In the genomic region with DNA sequence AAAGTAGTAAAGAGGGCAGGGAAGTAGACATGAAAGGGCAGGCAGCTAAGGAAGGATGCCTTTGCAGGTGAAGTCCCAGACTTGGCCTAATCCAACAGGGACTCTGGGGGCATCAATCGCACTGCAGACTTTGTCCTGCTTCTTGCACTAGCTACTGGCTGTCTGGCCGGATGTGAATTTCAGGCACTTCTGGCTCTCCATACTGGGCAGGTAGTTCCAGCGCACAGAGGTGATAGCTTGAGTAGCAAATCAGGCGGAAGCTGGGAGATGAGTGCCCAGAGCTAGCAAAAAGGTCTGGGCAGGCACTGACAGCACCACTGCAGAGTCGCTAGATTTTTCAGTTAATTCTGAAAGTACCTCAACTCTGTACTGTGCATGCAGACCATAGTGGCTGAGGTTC, we compare ENCODE assay signal across 16 cellular contexts. TPM values are rescaled to one million over a fixed set of nuclear protein-coding genes. Genes with fewer than 3 reads are reported as not detected.
DNase-seq lines count a peak whose midpoint lies in the region; ATAC-seq and TF ChIP-seq lines count a peak whose summit lies in the region.
"Had no signal": no experiment of that assay in that cellular context is flagged by ENCODE, and none has a peak within 500 bp of the region (broad histone marks: within the 10 kb centered on the region; RNA-seq: fewer than 3 reads in every experiment).

No MANE protein-coding gene starts in this region.

- TF ChIP-seq EP300 in transverse colon (IDR thresholded peaks at IDR 0.05; ENCODE audit: low read depth) (no peak), gastroesophageal sphincter (IDR thresholded peaks at IDR 0.05) (no peak)

- BruUV-seq in mammary epithelial cell (replicated peaks; lab: Mats Ljungman, UMichigan) = no TSS peak

- H3K4me1 Mint-ChIP-seq in activated CD8-positive, alpha-beta memory T cell treated with anti-CD3 and anti-CD28 coated beads, Interleukin-2, amount 10 ng/mL, durations not matched to agents 7 days and 5 days = peaks cover 16% of the 10 kb centered on the region

- dilution Hi-C loops in mammary epithelial cell (cut with HindIII; ENCODE audit: low sequenced_read_pairs) = no loop called here

- intact Hi-C loops in mammary epithelial cell (cut with micrococcal nuclease) = loop anchor here (5.0 kb wide), 1 partner anchor 397 kb away; a partner anchor contains a TSS
- intact Hi-C loops in transverse colon (cut with DNase I; ENCODE audit: low total_unique reads) = no loop called here

- TF ChIP-seq POLR2A in transverse colon (IDR thresholded peaks at IDR 0.05) = no peak
- TF ChIP-seq POLR2A in gastroesophageal sphincter (IDR thresholded peaks at IDR 0.05) = no peak

- no peak for TF ChIP-seq CTCF in mammary epithelial cell (conservative IDR thresholded peaks at IDR 0.05 in 1 of 2, IDR thresholded peaks at IDR 0.05 in 1 of 2; ENCODE audit: extremely low read depth in 1 of 2, insufficient read depth in 1 of 2, low read depth in 1 of 2, low read length in 2 of 2)
- no peak for TF ChIP-seq CTCF in transverse colon (IDR thresholded peaks at IDR 0.05)
- no peak for TF ChIP-seq CTCF in gastroesophageal sphincter (IDR thresholded peaks at IDR 0.05)

- no peaks in the 10 kb centered on the region for H3K36me3 Mint-ChIP-seq in activated CD8-positive, alpha-beta memory T cell treated with anti-CD3 and anti-CD28 coated beads, Interleukin-2, amount 10 ng/mL, durations not matched to agents 7 days and 5 days
- H3K36me3 Mint-ChIP-seq: activated naive CD8-positive, alpha-beta T cell treated with anti-CD3 and anti-CD28 coated beads for 36 hours; CD8-positive, alpha-beta T cell had no signal

- CTCF ChIA-PET in activated CD8-positive, alpha-beta memory T cell treated with anti-CD3 and anti-CD28 coated beads, Interleukin-2, amount 10 ng/mL, durations not matched to agents 7 days and 5 days (lab: Charles Lee) = interaction anchor here (1.5 kb wide), 1 partner anchor 185 kb away, joined by 4 read pairs; no protein-coding TSS in a partner anchor
- CTCF ChIA-PET in mammary epithelial cell (lab: Charles Lee; ENCODE audit: low non-redundant PET) = no interaction called here

- H3K4me3 ChIP-seq in mammary epithelial cell (replicated peaks in 1 of 3; ENCODE audit: insufficient read depth in 1 of 3, low read depth in 2 of 3, low read length in 3 of 3) (no peak overlapping the region), mucosa of stomach (ENCODE audit: low read length) (no peak overlapping the region), transverse colon (peak overlapping the region in 1 of 4 donors; percentile 80), gastroesophageal sphincter (no peak overlapping the region)

- peak overlapping the region; percentile 93 for H3K4me2 ChIP-seq in mammary epithelial cell (ENCODE audit: insufficient read depth, low read depth, low read length)

- in situ Hi-C loops in mammary epithelial cell (cut with MboI; ENCODE audit: low sequenced_read_pairs in 2 of 2) (no loop called here), transverse colon (cut with MboI; ENCODE audit: low pct_ligation_motif_present in 1 of 4, low pct_unique_long_range_greater_than_20kb in 1 of 4, low sequenced_read_pairs in 3 of 4) (no loop called here)

- no peaks in the 10 kb centered on the region for H3K9me3 Mint-ChIP-seq in activated CD8-positive, alpha-beta memory T cell treated with anti-CD3 and anti-CD28 coated beads, Interleukin-2, amount 10 ng/mL, durations not matched to agents 7 days and 5 days (ENCODE audit: low read depth)
- H3K9me3 Mint-ChIP-seq: activated naive CD8-positive, alpha-beta T cell treated with anti-CD3 and anti-CD28 coated beads for 36 hours; CD8-positive, alpha-beta T cell had no signal

- peak overlapping the region; percentile 95 for H2AFZ ChIP-seq in mammary epithelial cell (ENCODE audit: low read depth, low read length)

- no peaks in the 10 kb centered on the region for H3K36me3 ChIP-seq in mammary epithelial cell (ENCODE audit: insufficient read depth, low read length)
- H3K36me3 ChIP-seq in mucosa of stomach (ENCODE audit: control insufficient read depth, insufficient read depth, low read length) = no peaks in the 10 kb centered on the region
- H3K36me3 ChIP-seq in transverse colon = no peaks in the 10 kb centered on the region
- H3K36me3 ChIP-seq in gastroesophageal sphincter = no peaks in the 10 kb centered on the region

- H3K27me3 Mint-ChIP-seq in activated CD8-positive, alpha-beta memory T cell treated with anti-CD3 and anti-CD28 coated beads, Interleukin-2, amount 10 ng/mL, durations not matched to agents 7 days and 5 days = peaks cover 33% of the 10 kb centered on the region
- H3K27me3 Mint-ChIP-seq: activated naive CD8-positive, alpha-beta T cell treated with anti-CD3 and anti-CD28 coated beads for 36 hours had no signal

- H3K4me3 Mint-ChIP-seq in activated CD8-positive, alpha-beta memory T cell treated with anti-CD3 and anti-CD28 coated beads, Interleukin-2, amount 10 ng/mL, durations not matched to agents 7 days and 5 days = no peak overlapping the region

- peak; percentile 38 for DNase-seq in activated CD8-positive, alpha-beta memory T cell treated with anti-CD3 and anti-CD28 coated beads, Interleukin-2, amount 10 ng/mL, durations not matched to agents 7 days and 5 days
- DNase-seq in activated CD8-positive, alpha-beta memory T cell treated with anti-CD3 and anti-CD28 coated beads, Interleukin-2, amount 50 U/mL, for 48 hours = no peak
- DNase-seq in mammary epithelial cell (no peak), transverse colon (no peak)
- no peak for DNase-seq in activated CD4-positive, alpha-beta T cell treated with anti-CD3 and anti-CD28 coated beads for 48 hours
- DNase-seq in stimulated activated naive CD8-positive, alpha-beta T cell treated with anti-CD3 and anti-CD28 coated beads, Interleukin-15, Interleukin-2, amounts not matched to agents 100 U/mL and 50 U/mL, for 24 hours = no peak
- DNase-seq: activated naive CD8-positive, alpha-beta T cell treated with anti-CD3 and anti-CD28 coated beads for 36 hours; effector memory CD4-positive, alpha-beta T cell; left colon; NCI-H2171; stimulated activated CD4-positive, alpha-beta T cell treated with anti-CD3 and anti-CD28 coated beads, Interleukin-12 subunit alpha, Interleukin-12 subunit beta, amount 100 ng/mL, for 4 hours; stimulated activated naive CD4-positive, alpha-beta T cell treated with Interleukin-2 at 50 U/mL for 16 hours had no signal

- H3K9me3 ChIP-seq in mammary epithelial cell (replicated peaks; ENCODE audit: insufficient read depth, low read length) (no peaks in the 10 kb centered on the region), mucosa of stomach (ENCODE audit: control insufficient read depth, low read length) (no peaks in the 10 kb centered on the region), transverse colon (no peaks in the 10 kb centered on the region), gastroesophageal sphincter (no peaks in the 10 kb centered on the region)

- H4K20me1 ChIP-seq in mammary epithelial cell (ENCODE audit: insufficient read depth, low read length) = no peaks in the 10 kb centered on the region

- H3K9ac ChIP-seq in mammary epithelial cell (ENCODE audit: insufficient read depth, low read length) = no peak overlapping the region
- H3K9ac ChIP-seq in mucosa of stomach (ENCODE audit: low read length) = peak overlapping the region; percentile 35

- no peak for ATAC-seq in activated CD8-positive, alpha-beta memory T cell treated with anti-CD3 and anti-CD28 coated beads, Interleukin-2, amount 10 ng/mL, durations not matched to agents 7 days and 5 days
- ATAC-seq in gastroesophageal sphincter = no peak
- ATAC-seq in stimulated activated naive CD8-positive, alpha-beta T cell treated with anti-CD3 and anti-CD28 coated beads, Interleukin-15, Interleukin-2, amounts not matched to agents 100 U/mL and 50 U/mL, for 24 hours = no peak
- ATAC-seq: CD8-positive, alpha-beta T cell had no signal

- H3K27ac ChIP-seq in mammary epithelial cell (ENCODE audit: insufficient read depth, low read depth, low read length) (no peak overlapping the region), transverse colon (peak overlapping the region; percentile 83 to 90 (median 86)), gastroesophageal sphincter (no peak overlapping the region)

- no peaks in the 10 kb centered on the region for H3K79me2 ChIP-seq in mammary epithelial cell (ENCODE audit: insufficient read depth, low read length)

- 98% methylated on average over 5 of the region's 5 CpGs for WGBS in mammary epithelial cell (ENCODE audit: low coverage, missing lambda C conversion rate)
- 94 to 100% methylated on average over 2 to 5 of the region's 5 CpGs for WGBS in transverse colon (ENCODE audit: low coverage in 1 of 2), 2 donors
- no CpG with 5 or more reads among the region's 5 CpGs for WGBS in gastroesophageal sphincter (ENCODE audit: low coverage in 1 of 2), 2 donors

- H3K27me3 ChIP-seq in mammary epithelial cell (ENCODE audit: insufficient read depth, low read length) (no peaks in the 10 kb centered on the region), mucosa of stomach (ENCODE audit: control insufficient read depth, insufficient read depth, low read length) (no peaks in the 10 kb centered on the region), transverse colon (no peaks in the 10 kb centered on the region), gastroesophageal sphincter (peaks cover 2% of the 10 kb centered on the region)

- H3K27ac Mint-ChIP-seq in activated CD8-positive, alpha-beta memory T cell treated with anti-CD3 and anti-CD28 coated beads, Interleukin-2, amount 10 ng/mL, durations not matched to agents 7 days and 5 days = no peak overlapping the region
- H3K27ac Mint-ChIP-seq: CD8-positive, alpha-beta T cell had no signal

- peaks cover 11% of the 10 kb centered on the region for H3K4me1 ChIP-seq in mammary epithelial cell (ENCODE audit: insufficient read depth, low read length)
- H3K4me1 ChIP-seq in mucosa of stomach (ENCODE audit: control insufficient read depth, insufficient read depth, low read length) = peaks cover 38% of the 10 kb centered on the region
- H3K4me1 ChIP-seq in transverse colon = peaks cover 7 to 46% (median 18%) of the 10 kb centered on the region in 4 donors
- peaks cover 0 to 16% (median 0%) of the 10 kb centered on the region in 3 donors for H3K4me1 ChIP-seq in gastroesophageal sphincter

RNA-seq across cellular contexts. Expression of a gene that starts 1.0 kb away (rescaled TPM):
- not detected for total RNA-seq in activated CD8-positive, alpha-beta memory T cell treated with anti-CD3 and anti-CD28 coated beads, Interleukin-2, amount 10 ng/mL, durations not matched to agents 7 days and 5 days
- under 1 TPM; 0.50 to 0.66 TPM for total RNA-seq in mammary epithelial cell
- polyA plus RNA-seq in mammary epithelial cell = 0.35 TPM
- not detected for polyA minus RNA-seq in mammary epithelial cell
- total RNA-seq in transverse colon = 1 to 10 TPM in 3 of 4 donors, under 1 TPM in 1; 0.80 to 10.0 (median 8.0) TPM
- 1 to 10 TPM in 2 of 4 donors, under 1 TPM in 1, not detected in 1; 0.99 to 1.9 (median 1.9) TPM for total RNA-seq in gastroesophageal sphincter
- total RNA-seq: myocyte had no signal

RNA-seq across cellular contexts. Expression of a gene that starts 18.6 kb away (rescaled TPM):
- total RNA-seq in activated CD8-positive, alpha-beta memory T cell treated with anti-CD3 and anti-CD28 coated beads, Interleukin-2, amount 10 ng/mL, durations not matched to agents 7 days and 5 days = 10 to 100 TPM; 14.0 to 14.8 TPM
- 1 to 10 TPM; 7.7 to 8.7 TPM for total RNA-seq in mammary epithelial cell
- polyA plus RNA-seq in mammary epithelial cell = 3.9 TPM
- 5.0 TPM for polyA minus RNA-seq in mammary epithelial cell
- total RNA-seq in transverse colon = 100 to 1,000 TPM in 3 of 4 donors, 10 to 100 TPM in 1; 80.8 to 139 (median 117) TPM
- total RNA-seq in gastroesophageal sphincter = 1 to 10 TPM; 3.7 to 7.8 (median 4.3) TPM
- total RNA-seq: myocyte had no signal

Comparison
In these comparisons a context has a peak if more than half of its experiments do, and no peak if none do; other contexts are left out.
1. H3K27ac ChIP-seq: peak in transverse colon (4 of 4); none in mammary epithelial cell (single experiment) and gastroesophageal sphincter (0 of 4).
2. RNA of a gene that starts 18.6 kb away (total RNA-seq): 80.8 to 139 TPM in transverse colon; 14.0 to 14.8 TPM in activated CD8-positive, alpha-beta memory T cell treated with anti-CD3 and anti-CD28 coated beads, Interleukin-2, amount 10 ng/mL, durations not matched to agents 7 days and 5 days, 7.7 to 8.7 TPM in mammary epithelial cell and 3.7 to 7.8 TPM in gastroesophageal sphincter; every median in the first group is over 4 times any median in the second.